In the genomic region with DNA sequence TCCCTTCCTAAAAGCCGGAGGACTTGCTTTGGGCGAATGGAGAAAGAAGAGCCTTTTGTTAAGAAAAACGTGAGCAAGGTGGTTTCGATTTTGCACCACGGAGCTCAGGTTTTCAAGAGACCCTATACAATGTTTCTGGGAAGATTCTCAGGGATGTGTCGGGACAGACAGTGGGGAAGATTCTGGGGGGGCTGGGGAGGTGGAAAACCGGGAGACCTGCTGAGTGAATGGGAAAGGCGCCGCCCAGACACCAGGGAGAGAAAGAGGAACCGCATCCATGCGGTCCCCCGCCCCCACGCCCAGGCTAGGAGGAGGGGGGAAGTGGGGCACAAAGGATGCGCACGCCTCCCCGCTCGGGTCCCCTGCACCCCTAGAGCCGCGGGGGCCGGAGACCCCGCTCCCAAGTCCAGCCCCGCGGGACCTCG, we compare ENCODE assay signal across 8 cellular contexts. TPM values are rescaled to one million over a fixed set of nuclear protein-coding genes. Genes with fewer than 3 reads are reported as not detected.
DNase-seq lines count a peak whose midpoint lies in the region; ATAC-seq and TF ChIP-seq lines count a peak whose summit lies in the region.

No MANE protein-coding gene starts in this region.

- intact Hi-C loops in mucosa of descending colon (cut with DNase I, micrococcal nuclease) = no loop called here

- TF ChIP-seq CTCF in mucosa of descending colon (IDR thresholded peaks at IDR 0.05) = no peak

- peak overlapping the region; percentile 97 for H3K9ac ChIP-seq in endocrine pancreas (ENCODE audit: control insufficient read depth, insufficient read depth, low read length)

- POLR2A ChIA-PET in activated CD4-positive, alpha-beta memory T cell treated with anti-CD3 and anti-CD28 coated beads, Interleukin-2, amount 10 ng/mL, durations not matched to agents 7 days and 5 days (lab: Charles Lee) = interaction anchor here (0.8 to 11.4 kb wide), 11 partner anchors 8 to 479 kb away, joined by 3 to 136 read pairs (median 7); a partner anchor contains a TSS

- peak; percentile 59 to 87 (median 84) for DNase-seq in NCI-H1417 (lab: John Stamatoyannopoulos, UW)
- DNase-seq in NCI-H1417 treated with DMSO at 0.1 percent for 48 hours (lab: John Stamatoyannopoulos, UW) = no peak
- DNase-seq in NCI-H1694 treated with DMSO at 0.1 percent for 48 hours (lab: John Stamatoyannopoulos, UW) = peak; percentile 47
- DNase-seq in activated CD4-positive, alpha-beta memory T cell treated with anti-CD3 and anti-CD28 coated beads, Interleukin-2, amount 10 ng/mL, durations not matched to agents 7 days and 5 days = peak; percentile 64
- DNase-seq in mucosa of descending colon = peak; percentile 80 to 86 (median 82)
- DNase-seq in stimulated activated effector memory CD8-positive, alpha-beta T cell treated with anti-CD3 and anti-CD28 coated beads, Interleukin-12 subunit alpha, Interleukin-12 subunit beta, amount 100 ng/mL, for 72 hours (ENCODE audit: low spot score in 2 of 2) = no peak

- H3K27ac Mint-ChIP-seq in activated CD4-positive, alpha-beta memory T cell treated with anti-CD3 and anti-CD28 coated beads, Interleukin-2, amount 10 ng/mL, durations not matched to agents 7 days and 5 days = peak overlapping the region; percentile 94
- peak overlapping the region; percentile 99 for H3K27ac Mint-ChIP-seq in stimulated activated effector memory CD8-positive, alpha-beta T cell treated with anti-CD3 and anti-CD28 coated beads, Interleukin-12 subunit alpha, Interleukin-12 subunit beta, amount 100 ng/mL, for 72 hours

- H3K9me3 ChIP-seq in endocrine pancreas (ENCODE audit: control insufficient read depth, low read length) = no peaks in the 10 kb centered on the region
- no peaks in the 10 kb centered on the region for H3K9me3 ChIP-seq in mucosa of descending colon

- peak overlapping the region; percentile 99 for H3K4me3 ChIP-seq in endocrine pancreas (ENCODE audit: control insufficient read depth, insufficient read depth, low read length)
- H3K4me3 ChIP-seq in mucosa of descending colon = peak overlapping the region; percentile 98

- ATAC-seq in HG02642 (IDR thresholded peaks at IDR 0.05; ENCODE audit: poor library complexity, unreplicated experiment) (peak; percentile 35), mucosa of descending colon (peak; percentile 49)
- no peak for ATAC-seq in stimulated activated effector memory CD8-positive, alpha-beta T cell treated with anti-CD3 and anti-CD28 coated beads, Interleukin-12 subunit alpha, Interleukin-12 subunit beta, amount 100 ng/mL, for 72 hours

- H3K4me1 ChIP-seq in endocrine pancreas (ENCODE audit: control insufficient read depth, insufficient read depth, low read length) (peaks cover 16% of the 10 kb centered on the region), mucosa of descending colon (ENCODE audit: low read depth) (peaks cover 12% of the 10 kb centered on the region)

- peaks cover 45% of the 10 kb centered on the region for H3K4me1 Mint-ChIP-seq in activated CD4-positive, alpha-beta memory T cell treated with anti-CD3 and anti-CD28 coated beads, Interleukin-2, amount 10 ng/mL, durations not matched to agents 7 days and 5 days
- peaks cover 41% of the 10 kb centered on the region for H3K4me1 Mint-ChIP-seq in stimulated activated effector memory CD8-positive, alpha-beta T cell treated with anti-CD3 and anti-CD28 coated beads, Interleukin-12 subunit alpha, Interleukin-12 subunit beta, amount 100 ng/mL, for 72 hours

- CTCF ChIA-PET in activated CD4-positive, alpha-beta memory T cell treated with anti-CD3 and anti-CD28 coated beads, Interleukin-2, amount 10 ng/mL, durations not matched to agents 7 days and 5 days (lab: Charles Lee) = interaction anchor here (6.0 kb wide), 1 partner anchor 42 kb away, joined by 52 read pairs; no protein-coding TSS in a partner anchor

- H3K9me3 Mint-ChIP-seq in activated CD4-positive, alpha-beta memory T cell treated with anti-CD3 and anti-CD28 coated beads, Interleukin-2, amount 10 ng/mL, durations not matched to agents 7 days and 5 days = no peaks in the 10 kb centered on the region
- H3K9me3 Mint-ChIP-seq in stimulated activated effector memory CD8-positive, alpha-beta T cell treated with anti-CD3 and anti-CD28 coated beads, Interleukin-12 subunit alpha, Interleukin-12 subunit beta, amount 100 ng/mL, for 72 hours = no peaks in the 10 kb centered on the region

- no peaks in the 10 kb centered on the region for H3K27me3 Mint-ChIP-seq in activated CD4-positive, alpha-beta memory T cell treated with anti-CD3 and anti-CD28 coated beads, Interleukin-2, amount 10 ng/mL, durations not matched to agents 7 days and 5 days

- H3K4me3 Mint-ChIP-seq in activated CD4-positive, alpha-beta memory T cell treated with anti-CD3 and anti-CD28 coated beads, Interleukin-2, amount 10 ng/mL, durations not matched to agents 7 days and 5 days = peak overlapping the region; percentile 93
- H3K4me3 Mint-ChIP-seq in stimulated activated effector memory CD8-positive, alpha-beta T cell treated with anti-CD3 and anti-CD28 coated beads, Interleukin-12 subunit alpha, Interleukin-12 subunit beta, amount 100 ng/mL, for 72 hours = peak overlapping the region; percentile 91

- no peaks in the 10 kb centered on the region for H3K27me3 ChIP-seq in endocrine pancreas (ENCODE audit: control insufficient read depth, insufficient read depth, low read length)

- peaks cover 38% of the 10 kb centered on the region for H3K36me3 Mint-ChIP-seq in activated CD4-positive, alpha-beta memory T cell treated with anti-CD3 and anti-CD28 coated beads, Interleukin-2, amount 10 ng/mL, durations not matched to agents 7 days and 5 days (ENCODE audit: low read depth)
- H3K36me3 Mint-ChIP-seq in stimulated activated effector memory CD8-positive, alpha-beta T cell treated with anti-CD3 and anti-CD28 coated beads, Interleukin-12 subunit alpha, Interleukin-12 subunit beta, amount 100 ng/mL, for 72 hours = peaks cover 61% of the 10 kb centered on the region

- H3K36me3 ChIP-seq in endocrine pancreas (ENCODE audit: control insufficient read depth, insufficient read depth, low read length) (no peaks in the 10 kb centered on the region), mucosa of descending colon (ENCODE audit: low read depth) (no peaks in the 10 kb centered on the region)

RNA-seq across cellular contexts. Expression of a gene that starts 0.7 kb away (rescaled TPM):
- 10 to 100 TPM; 83.1 to 84.8 TPM for total RNA-seq in activated CD4-positive, alpha-beta memory T cell treated with anti-CD3 and anti-CD28 coated beads, Interleukin-2, amount 10 ng/mL, durations not matched to agents 7 days and 5 days
- 100 to 1,000 TPM in 2 of 3 donors, 10 to 100 TPM in 1; 74.3 to 114 (median 102) TPM for total RNA-seq in mucosa of descending colon

RNA-seq across cellular contexts. Expression of a gene that starts 51.4 kb away (rescaled TPM):
- under 1 TPM in 1 of 2 experiments, not detected in 1; 0.30 TPM for total RNA-seq in activated CD4-positive, alpha-beta memory T cell treated with anti-CD3 and anti-CD28 coated beads, Interleukin-2, amount 10 ng/mL, durations not matched to agents 7 days and 5 days
- total RNA-seq in mucosa of descending colon = under 1 TPM in 2 of 3 donors, not detected in 1; 0.32 to 0.72 TPM

RNA-seq across cellular contexts. Expression of a gene that starts 55.6 kb away (rescaled TPM):
- total RNA-seq in activated CD4-positive, alpha-beta memory T cell treated with anti-CD3 and anti-CD28 coated beads, Interleukin-2, amount 10 ng/mL, durations not matched to agents 7 days and 5 days = 10 to 100 TPM; 33.7 to 38.4 TPM
- total RNA-seq in mucosa of descending colon = 100 to 1,000 TPM; 207 to 840 (median 310) TPM

Comparison
In these comparisons a context has a peak if more than half of its experiments do, and no peak if none do; other contexts are left out.
1. DNase-seq: peak in NCI-H1417 (3 of 3), NCI-H1694 treated with DMSO at 0.1 percent for 48 hours (single experiment), activated CD4-positive, alpha-beta memory T cell treated with anti-CD3 and anti-CD28 coated beads, Interleukin-2, amount 10 ng/mL, durations not matched to agents 7 days and 5 days (single experiment) and mucosa of descending colon (3 of 3); none in NCI-H1417 treated with DMSO at 0.1 percent for 48 hours (single experiment) and stimulated activated effector memory CD8-positive, alpha-beta T cell treated with anti-CD3 and anti-CD28 coated beads, Interleukin-12 subunit alpha, Interleukin-12 subunit beta, amount 100 ng/mL, for 72 hours (0 of 2).
2. RNA of a gene that starts 55.6 kb away (total RNA-seq): 207 to 840 TPM in mucosa of descending colon; 33.7 to 38.4 TPM in activated CD4-positive, alpha-beta memory T cell treated with anti-CD3 and anti-CD28 coated beads, Interleukin-2, amount 10 ng/mL, durations not matched to agents 7 days and 5 days; every median in the first group is over 4 times any median in the second.